In genomic region chr3:107835001-107835400, GRCh38 we compare ENCODE assay signal across 6 cellular contexts.
DNase-seq lines count a peak whose midpoint lies in the region; ATAC-seq and TF ChIP-seq lines count a peak whose summit lies in the region.
"Not testable (repeated sequence)": the region's sequence is repeated elsewhere in the genome, so short reads cannot be mapped to it uniquely, and the experiment has no call there.

No MANE protein-coding gene starts in this region.

- WGBS in endodermal cell (ENCODE audit: insufficient coverage in 1 of 2, insufficient read length in 1 of 2), 2 experiments = 97% methylated on average over 3 of the region's 4 CpGs; no CpG with 5 or more reads in 1 of the 2 experiments

- H3K79me2 ChIP-seq in OCI-LY3 (ENCODE audit: low read length) = not testable (repeated sequence)

- not testable (repeated sequence) for H3K9me3 ChIP-seq in OCI-LY3 (ENCODE audit: insufficient read depth, low read length); endodermal cell (ENCODE audit: control insufficient read depth, low read length)

- peaks cover 20% of the 10 kb centered on the region for H3K4me1 Mint-ChIP-seq in WTC11
- H3K4me1 Mint-ChIP-seq in endodermal cell = not testable (repeated sequence)
- peaks cover 11% of the 10 kb centered on the region for H3K4me1 Mint-ChIP-seq in nephron

- H3K27ac Mint-ChIP-seq in WTC11, endodermal cell: not testable (repeated sequence)
- H3K27ac Mint-ChIP-seq in nephron = peak overlapping the region in 2 of 3 experiments; percentile 66 to 88

- H3K27ac ChIP-seq in OCI-LY3 (ENCODE audit: low read length); endodermal cell (ENCODE audit: low read depth, low read length): not testable (repeated sequence)

- peak overlapping the region; percentile 81 for H3K4me3 ChIP-seq in OCI-LY3 (ENCODE audit: low read length)
- H3K4me3 ChIP-seq in endodermal cell (ENCODE audit: low read length) = not testable (repeated sequence)

- TF ChIP-seq CTCF in OCI-LY3 (IDR thresholded peaks at IDR 0.05; ENCODE audit: low read depth, low read length); WTC11 (IDR thresholded peaks at IDR 0.05); nephron (IDR thresholded peaks at IDR 0.05; ENCODE audit: unreplicated experiment in 3 of 3): not testable (repeated sequence)
- TF ChIP-seq CTCF in endodermal cell (conservative IDR thresholded peaks at IDR 0.05) = peak; percentile 36

- peak; percentile 32; the same call in 1 of the 2 replicates for ATAC-seq in WTC11
- peak; percentile 85 for ATAC-seq in left colon

- H3K4me2 ChIP-seq in OCI-LY3 (ENCODE audit: low read length) = peak overlapping the region; percentile 90

- H3K27me3 ChIP-seq in OCI-LY3 (ENCODE audit: low read depth, low read length); endodermal cell (ENCODE audit: control insufficient read depth, insufficient read depth, low read length, poor library complexity, severe bottlenecking): not testable (repeated sequence)

- POLR2A ChIA-PET in WTC11 (lab: Charles Lee) = not testable (repeated sequence)

- not testable (repeated sequence) for H3K36me3 Mint-ChIP-seq in WTC11; endodermal cell (ENCODE audit: low read depth); nephron (ENCODE audit: low read depth)

- H3K9ac ChIP-seq in OCI-LY3 (ENCODE audit: low read length) = 0 out of 2 replicates have a peak overlapping the region, but pooled peaks have one; percentile 64
- not testable (repeated sequence) for H3K9ac ChIP-seq in endodermal cell (ENCODE audit: extremely low read depth, low read length, poor library complexity, severe bottlenecking)

- intact Hi-C loops in left colon (cut with DNase I, micrococcal nuclease) = not testable (repeated sequence)

- CTCF ChIA-PET in WTC11 (lab: Charles Lee) = interaction anchor here (0.6 kb wide), 1 partner anchor 174 kb away, joined by 4 read pairs; no protein-coding TSS in a partner anchor

- peak; percentile 19 for DNase-seq in HT-29 (ENCODE audit: low spot score)
- DNase-seq in WTC11 (ENCODE audit: low spot score); endodermal cell; left colon: not testable (repeated sequence)

- not testable (repeated sequence) for H3K27me3 Mint-ChIP-seq in WTC11 (ENCODE audit: low read depth); endodermal cell (ENCODE audit: insufficient read depth); nephron (ENCODE audit: low read depth)

- H3K36me3 ChIP-seq in OCI-LY3 (replicated peaks; ENCODE audit: low read depth, low read length); endodermal cell (ENCODE audit: control insufficient read depth, insufficient read depth, low read length): not testable (repeated sequence)

- not testable (repeated sequence) for H4K20me1 ChIP-seq in OCI-LY3 (ENCODE audit: insufficient read depth, low read length)

- H2AFZ ChIP-seq in OCI-LY3 (ENCODE audit: low read depth, low read length) = not testable (repeated sequence)

- H3K9me3 Mint-ChIP-seq in WTC11, endodermal cell, nephron: not testable (repeated sequence)

- H3K4me1 ChIP-seq in OCI-LY3 (ENCODE audit: low read length) = peaks cover 10% of the 10 kb centered on the region
- not testable (repeated sequence) for H3K4me1 ChIP-seq in endodermal cell (ENCODE audit: control insufficient read depth, insufficient read depth, low read length)

- not testable (repeated sequence) for H3K4me3 Mint-ChIP-seq in WTC11, endodermal cell, nephron
